Comparison of ENCODE assay signal across 18 cellular contexts in the genomic region with DNA sequence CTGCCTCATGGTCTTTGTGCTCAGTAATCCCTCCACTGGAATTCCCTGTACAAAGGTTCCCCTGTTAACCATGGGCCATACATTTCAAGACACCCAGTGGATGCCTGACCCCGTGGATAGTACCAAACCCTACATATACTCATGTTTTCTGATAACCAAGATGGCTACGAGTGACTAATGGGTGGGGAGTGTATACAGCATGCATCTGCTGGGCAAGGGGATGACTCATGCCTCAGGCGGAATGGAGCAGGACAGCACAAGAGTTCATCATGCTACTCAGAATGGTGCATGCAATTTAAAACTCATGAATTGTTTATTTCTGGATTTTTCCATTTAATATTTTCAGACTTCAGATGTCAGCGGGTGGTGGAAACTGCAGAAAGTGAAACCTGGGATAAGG. TPM values are rescaled to one million over a fixed set of nuclear protein-coding genes. Genes with fewer than 3 reads are reported as not detected.
A peak's percentile ranks its signal among the peaks of the same experiment; 100 is the strongest.
DNase-seq lines count a peak whose midpoint lies in the region; FAIRE-seq and TF ChIP-seq lines count a peak whose summit lies in the region.
"Had no signal": no experiment of that assay in that cellular context is flagged by ENCODE, and none has a peak within 500 bp of the region (broad histone marks: within the 10 kb centered on the region; RNA-seq: fewer than 3 reads in every experiment).

No MANE protein-coding gene starts in this region.

- H3K36me3 ChIP-seq in keratinocyte (ENCODE audit: control insufficient read depth in 2 of 2, extremely low read depth in 1 of 2, insufficient read depth in 2 of 2, low read length in 2 of 2) (no peaks in the 10 kb centered on the region), Karpas-422 (ENCODE audit: insufficient read depth, low read length) (no peaks in the 10 kb centered on the region)
- H3K36me3 ChIP-seq: sigmoid colon had no signal

- H3K9ac ChIP-seq in keratinocyte (ENCODE audit: control insufficient read depth, extremely low read depth, insufficient read depth, low read length) (no peak overlapping the region), Karpas-422 (ENCODE audit: low read length) (no peak overlapping the region)

- DNase-seq in AG20443 (ENCODE audit: low spot score) = peak; percentile 75
- DNase-seq in HT-29 (ENCODE audit: low spot score) = peak; percentile 54
- DNase-seq in amniotic epithelial cell (ENCODE audit: low read depth) = peak; percentile 83
- peak; percentile 64 for DNase-seq in keratinocyte (ENCODE audit: low read depth, low spot score)
- DNase-seq in Karpas-422 = no peak
- DNase-seq in DMS 273 treated with DMSO at 0.1 percent for 48 hours (lab: John Stamatoyannopoulos, UW) = no peak
- no peak for DNase-seq in T-helper 9 cell
- DNase-seq in occipital lobe (lab: John Stamatoyannopoulos, UW) = no peak
- DNase-seq: activated CD8-positive, alpha-beta memory T cell treated with anti-CD3 and anti-CD28 coated beads, Interleukin-2, amount 50 U/mL, for 48 hours; activated naive CD8-positive, alpha-beta T cell treated with anti-CD3 and anti-CD28 coated beads, Interleukin-2, amount 10 ng/mL, durations not matched to agents 7 days and 5 days; KBM-7; left colon; naive thymus-derived CD4-positive, alpha-beta T cell; NCI-H187 treated with DMSO at 0.1 percent for 48 hours; NCI-H748 treated with DMSO at 0.1 percent for 48 hours; sigmoid colon; substantia nigra had no signal

- dilution Hi-C loops in keratinocyte (cut with MboI; ENCODE audit: extremely low pct_ligation_motif_present, low sequenced_read_pairs) = no loop called here

- no peaks in the 10 kb centered on the region for H3K9me3 ChIP-seq in keratinocyte (ENCODE audit: control insufficient read depth, low read depth, low read length)
- no peaks in the 10 kb centered on the region; the same call in 1 of the 2 replicates for H3K9me3 ChIP-seq in Karpas-422 (ENCODE audit: low read length)

- H3K79me2 ChIP-seq in keratinocyte (ENCODE audit: control insufficient read depth, insufficient read depth, low read length) = no peaks in the 10 kb centered on the region
- H3K79me2 ChIP-seq in Karpas-422 (ENCODE audit: low read length) = no peaks in the 10 kb centered on the region

- no peaks in the 10 kb centered on the region for H3K9me2 ChIP-seq in Karpas-422 (replicated peaks; ENCODE audit: insufficient read depth, low read length)

- peaks cover 10% of the 10 kb centered on the region for H3K4me1 ChIP-seq in keratinocyte (ENCODE audit: control insufficient read depth, extremely low read depth, insufficient read depth, low read length)
- peaks cover 22% of the 10 kb centered on the region for H3K4me1 ChIP-seq in Karpas-422 (ENCODE audit: low read length)
- H3K4me1 ChIP-seq: sigmoid colon had no signal

- FAIRE-seq in keratinocyte (lab: Jason Lieb, UNC) = peak; percentile 97

- H3K27ac ChIP-seq in keratinocyte (ENCODE audit: control insufficient read depth, insufficient read depth, low read length) (peak overlapping the region; percentile 43), Karpas-422 (ENCODE audit: low read length) (no peak overlapping the region)
- H3K27ac ChIP-seq: sigmoid colon had no signal

- H3K4me2 ChIP-seq in keratinocyte (ENCODE audit: control insufficient read depth, extremely low read depth, insufficient read depth, low read depth, low read length) (peak overlapping the region; percentile 48), Karpas-422 (ENCODE audit: low read depth, low read length, poor library complexity, severe bottlenecking) (no peak overlapping the region)

- no peak for TF ChIP-seq CTCF in keratinocyte (optimal IDR thresholded peaks at IDR 0.05 in 1 of 3, IDR thresholded peaks at IDR 0.05 in 1 of 3, conservative IDR thresholded peaks at IDR 0.05 in 1 of 3; ENCODE audit: extremely low read depth in 1 of 3, insufficient read depth in 2 of 3, low read length in 3 of 3)

- H4K20me1 ChIP-seq in keratinocyte (ENCODE audit: control insufficient read depth, extremely low read depth, insufficient read depth, low read length) (no peaks in the 10 kb centered on the region), Karpas-422 (ENCODE audit: insufficient read depth, low read depth, low read length) (no peaks in the 10 kb centered on the region)

- peak overlapping the region; percentile 93 for H2AFZ ChIP-seq in keratinocyte (ENCODE audit: control insufficient read depth, low read length)
- H2AFZ ChIP-seq in Karpas-422 (ENCODE audit: low read length) = no peak overlapping the region

- no peaks in the 10 kb centered on the region for H3K9me1 ChIP-seq in keratinocyte (ENCODE audit: control insufficient read depth, extremely low read depth, insufficient read depth, low read length)

- H3K27me3 ChIP-seq in keratinocyte (ENCODE audit: control insufficient read depth, extremely low read depth, insufficient read depth, low read length) (no peaks in the 10 kb centered on the region), Karpas-422 (ENCODE audit: low read length) (peaks cover 3% of the 10 kb centered on the region; the same call in 1 of the 2 replicates)
- H3K27me3 ChIP-seq: sigmoid colon had no signal

- H3K4me3 ChIP-seq in keratinocyte (ENCODE audit: control insufficient read depth in 2 of 3, extremely low read depth in 1 of 3, insufficient read depth in 2 of 3, low read depth in 1 of 3, low read length in 3 of 3) = no peak overlapping the region
- no peak overlapping the region for H3K4me3 ChIP-seq in Karpas-422 (ENCODE audit: low read length)
- H3K4me3 ChIP-seq: sigmoid colon had no signal

RNA-seq across cellular contexts. Expression of a gene that starts 13.3 kb away (rescaled TPM):
- 3.7 and 8.3 TPM in 2 replicates for total RNA-seq in HT-29 (2014; rRNA removed; shearing (Covaris generic))
- polyA plus RNA-seq in keratinocyte = 0.06 TPM in 1 of 3 replicates, not detected in the others
- not detected for polyA plus RNA-seq in keratinocyte (2011; ENCODE audit: low read depth)
- not detected in 2 replicates for polyA plus RNA-seq in keratinocyte (2011; cell fraction: cytosol; rRNA removed)
- 0.05 TPM in 1 of 2 replicates, not detected in the other for polyA plus RNA-seq in keratinocyte (2011; cell fraction: nucleus; rRNA removed)
- 0.23 TPM in 1 of 2 replicates, not detected in the other for polyA plus RNA-seq in keratinocyte (2012; ENCODE audit: low replicate concordance)
- not detected in 3 replicates for polyA minus RNA-seq in keratinocyte
- polyA minus RNA-seq in keratinocyte (2011; cell fraction: cytosol; rRNA and poly(A)+ RNA removed) = not detected
- not detected in 2 replicates for polyA minus RNA-seq in keratinocyte (2011; cell fraction: nucleus; rRNA and poly(A)+ RNA removed)
- total RNA-seq in Karpas-422 (2014; rRNA removed; shearing (Covaris generic); ENCODE audit: low replicate concordance) = 0.11 and 2.9 TPM in 2 replicates
- 16.1 TPM for total RNA-seq in occipital lobe
- total RNA-seq: glomerular endothelial cell had no signal

RNA-seq across cellular contexts. Expression of a gene that starts 53.6 kb away (rescaled TPM):
- 148 and 170 TPM in 2 replicates for total RNA-seq in HT-29 (2014; rRNA removed; shearing (Covaris generic))
- polyA plus RNA-seq in keratinocyte = 28.9 to 42.9 TPM (median 29.6 TPM) in 3 replicates
- 79.0 TPM for polyA plus RNA-seq in keratinocyte (2011; ENCODE audit: low read depth)
- 22.4 and 44.8 TPM in 2 replicates for polyA plus RNA-seq in keratinocyte (2011; cell fraction: cytosol; rRNA removed)
- polyA plus RNA-seq in keratinocyte (2011; cell fraction: nucleus; rRNA removed) = 37.0 and 50.9 TPM in 2 replicates
- 20.3 and 25.4 TPM in 2 replicates for polyA plus RNA-seq in keratinocyte (2012; ENCODE audit: low replicate concordance)
- 2.4 to 13.4 TPM (median 8.6 TPM) in 3 replicates for polyA minus RNA-seq in keratinocyte
- polyA minus RNA-seq in keratinocyte (2011; cell fraction: cytosol; rRNA and poly(A)+ RNA removed) = 38.8 TPM
- 14.9 and 23.9 TPM in 2 replicates for polyA minus RNA-seq in keratinocyte (2011; cell fraction: nucleus; rRNA and poly(A)+ RNA removed)
- total RNA-seq in Karpas-422 (2014; rRNA removed; shearing (Covaris generic); ENCODE audit: low replicate concordance) = 60.1 and 79.1 TPM in 2 replicates
- total RNA-seq in occipital lobe = 60.5 TPM

Comparison
In these comparisons a context has a peak if more than half of its experiments do, and no peak if none do; other contexts are left out.
1. DNase-seq: peak in AG20443 (single experiment), HT-29 (single experiment), amniotic epithelial cell (single experiment) and keratinocyte (single experiment); none in Karpas-422 (single experiment), DMS 273 treated with DMSO at 0.1 percent for 48 hours (single experiment), T-helper 9 cell (single experiment) and occipital lobe (single experiment).